In the genomic region with DNA sequence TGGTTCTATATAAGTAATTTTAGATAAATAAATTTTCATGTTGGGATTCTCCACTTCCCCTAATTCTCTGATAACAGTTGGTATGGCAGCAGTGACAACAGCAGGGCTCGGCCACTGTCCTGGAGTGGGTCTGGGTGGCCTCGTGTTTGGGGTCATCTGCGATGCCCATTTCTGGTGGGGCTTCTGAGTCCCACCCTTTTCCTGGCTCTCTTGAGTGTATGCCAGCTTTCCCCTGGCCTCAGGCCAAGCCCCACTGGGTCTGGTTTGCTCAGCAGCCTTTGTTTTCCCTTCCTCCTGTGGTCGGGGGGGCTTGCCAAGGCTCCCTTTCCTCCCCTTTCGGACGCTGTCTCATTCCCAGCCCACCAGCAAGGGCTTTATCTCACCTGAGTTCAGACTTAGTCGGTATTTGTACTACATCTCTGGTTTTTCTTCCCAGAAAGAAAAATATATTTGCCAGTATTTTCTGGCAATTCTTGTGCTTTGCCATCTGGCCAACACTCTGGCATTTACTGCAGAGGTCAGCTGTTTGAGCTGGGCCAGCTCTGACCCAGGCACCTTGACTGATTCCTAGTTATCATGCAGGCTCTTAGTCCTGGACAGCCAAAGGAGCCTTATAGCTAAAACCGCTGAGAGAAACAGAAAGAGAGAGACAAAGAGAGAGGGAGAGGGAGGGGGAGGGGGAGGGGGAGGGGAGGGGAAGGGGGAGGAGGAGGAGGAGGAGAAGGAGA, we compare ENCODE assay signal across 12 cellular contexts. TPM values are rescaled to one million over a fixed set of nuclear protein-coding genes. Genes with fewer than 3 reads are reported as not detected.
"Had no signal": no experiment of that assay in that cellular context is flagged by ENCODE, and none has a peak within 500 bp of the region (broad histone marks: within the 10 kb centered on the region; RNA-seq: fewer than 3 reads in every experiment).

No MANE protein-coding gene starts in this region.

- H3K27me3 ChIP-seq: adrenal gland, upper lobe of left lung had no signal

- ATAC-seq: activated T-helper 17 cell treated with anti-CD3 and anti-CD28 coated beads, Interleukin-2, amount 50 U/mL, for 72 hours had no signal

- H3K36me3 Mint-ChIP-seq: activated naive CD4-positive, alpha-beta T cell treated with anti-CD3 and anti-CD28 coated beads, Interleukin-2, amount 10 ng/mL, durations not matched to agents 7 days and 5 days had no signal

- H3K4me3 Mint-ChIP-seq: activated naive CD4-positive, alpha-beta T cell treated with anti-CD3 and anti-CD28 coated beads, Interleukin-2, amount 10 ng/mL, durations not matched to agents 7 days and 5 days; activated T-helper 17 cell treated with anti-CD3 and anti-CD28 coated beads, Interleukin-2, amount 50 U/mL, for 72 hours; nephron had no signal

- H3K4me1 Mint-ChIP-seq: activated naive CD4-positive, alpha-beta T cell treated with anti-CD3 and anti-CD28 coated beads, Interleukin-2, amount 10 ng/mL, durations not matched to agents 7 days and 5 days; activated T-helper 17 cell treated with anti-CD3 and anti-CD28 coated beads, Interleukin-2, amount 50 U/mL, for 72 hours; nephron had no signal

- H3K4me3 ChIP-seq: adrenal gland, upper lobe of left lung had no signal

- H3K9me3 Mint-ChIP-seq: activated naive CD4-positive, alpha-beta T cell treated with anti-CD3 and anti-CD28 coated beads, Interleukin-2, amount 10 ng/mL, durations not matched to agents 7 days and 5 days; activated T-helper 17 cell treated with anti-CD3 and anti-CD28 coated beads, Interleukin-2, amount 50 U/mL, for 72 hours; nephron had no signal

- DNase-seq: activated CD4-positive, alpha-beta T cell treated with anti-CD3 and anti-CD28 coated beads for 4 hours; activated naive CD4-positive, alpha-beta T cell treated with anti-CD3 and anti-CD28 coated beads, Interleukin-2, amount 10 ng/mL, durations not matched to agents 7 days and 5 days; adrenal gland; erythroblast; mesendoderm; stimulated activated CD4-positive, alpha-beta T cell treated with anti-CD3 and anti-CD28 coated beads, Interleukin-2, amount 100 ng/mL, for 48 hours; stimulated activated naive CD4-positive, alpha-beta T cell treated with Interleukin-2 at 50 U/mL for 16 hours; T-helper 1 cell; WERI-Rb-1 had no signal

- H3K27me3 Mint-ChIP-seq: activated naive CD4-positive, alpha-beta T cell treated with anti-CD3 and anti-CD28 coated beads, Interleukin-2, amount 10 ng/mL, durations not matched to agents 7 days and 5 days had no signal

- H3K9me3 ChIP-seq: adrenal gland, upper lobe of left lung had no signal

- H3K27ac Mint-ChIP-seq: activated naive CD4-positive, alpha-beta T cell treated with anti-CD3 and anti-CD28 coated beads, Interleukin-2, amount 10 ng/mL, durations not matched to agents 7 days and 5 days; activated T-helper 17 cell treated with anti-CD3 and anti-CD28 coated beads, Interleukin-2, amount 50 U/mL, for 72 hours; nephron had no signal

- H3K27ac ChIP-seq: WERI-Rb-1 had no signal

- H3K36me3 ChIP-seq: WERI-Rb-1 had no signal

RNA-seq across cellular contexts. Expression of a gene that starts 35.2 kb away (rescaled TPM):
- total RNA-seq: activated T-helper 17 cell treated with anti-CD3 and anti-CD28 coated beads, Interleukin-2, amount 50 U/mL, for 72 hours had no signal
